Comparison of ENCODE assay signal across 8 cellular contexts in genomic region chr14:90760591-90761316, GRCh38.
DNase-seq lines count a peak whose midpoint lies in the region; ATAC-seq and TF ChIP-seq lines count a peak whose summit lies in the region.

No MANE protein-coding gene starts in this region.

- no peak overlapping the region for H3K4me3 ChIP-seq in cardiac fibroblast (replicated peaks in 1 of 2; ENCODE audit: low read depth in 2 of 2, low read length in 2 of 2)
- H3K4me3 ChIP-seq in neutrophil (ENCODE audit: low read depth in 1 of 2, low read length in 1 of 2) = no peak overlapping the region

- no peaks in the 10 kb centered on the region for H3K9me3 ChIP-seq in neutrophil

- DNase-seq in NCI-H2029 treated with DMSO at 0.1 percent for 48 hours (lab: John Stamatoyannopoulos, UW) = peak; percentile 4
- no peak for DNase-seq in NCI-H2029 (lab: John Stamatoyannopoulos, UW)
- DNase-seq in NCI-H2081 (lab: John Stamatoyannopoulos, UW) = peak; percentile 29 to 41
- peak; percentile 52 to 64 for DNase-seq in cardiac fibroblast (ENCODE audit: low read depth in 2 of 2)
- no peak for DNase-seq in GOT3 (lab: John Stamatoyannopoulos, UW)

- H3K4me1 ChIP-seq in neutrophil (ENCODE audit: control insufficient read depth in 1 of 2, insufficient read depth in 1 of 2, low read depth in 1 of 2, low read length in 1 of 2) = peaks cover 17 to 18% of the 10 kb centered on the region in 2 experiments

- TF ChIP-seq CTCF in cardiac fibroblast (IDR thresholded peaks at IDR 0.05; ENCODE audit: low read depth, low read length) = peak; percentile 66
- TF ChIP-seq CTCF in neutrophil (IDR thresholded peaks at IDR 0.05) = peak; percentile 66

- no peaks in the 10 kb centered on the region for H3K27me3 ChIP-seq in neutrophil

- no peak overlapping the region for H3K27ac ChIP-seq in neutrophil

- H3K36me3 ChIP-seq in neutrophil = no peaks in the 10 kb centered on the region

- ATAC-seq in HG03432 (IDR thresholded peaks at IDR 0.05; ENCODE audit: unreplicated experiment) = no peak
- ATAC-seq in GM18517 (IDR thresholded peaks at IDR 0.05; ENCODE audit: unreplicated experiment) = no peak

Comparison
In these comparisons a context has a peak if more than half of its experiments do, and no peak if none do; other contexts are left out.
1. DNase-seq: peak in NCI-H2029 treated with DMSO at 0.1 percent for 48 hours (single experiment), NCI-H2081 (2 of 2) and cardiac fibroblast (2 of 2); none in NCI-H2029 (single experiment) and GOT3 (single experiment).